Comparison of ENCODE assay signal across 33 cellular contexts in the genomic region with DNA sequence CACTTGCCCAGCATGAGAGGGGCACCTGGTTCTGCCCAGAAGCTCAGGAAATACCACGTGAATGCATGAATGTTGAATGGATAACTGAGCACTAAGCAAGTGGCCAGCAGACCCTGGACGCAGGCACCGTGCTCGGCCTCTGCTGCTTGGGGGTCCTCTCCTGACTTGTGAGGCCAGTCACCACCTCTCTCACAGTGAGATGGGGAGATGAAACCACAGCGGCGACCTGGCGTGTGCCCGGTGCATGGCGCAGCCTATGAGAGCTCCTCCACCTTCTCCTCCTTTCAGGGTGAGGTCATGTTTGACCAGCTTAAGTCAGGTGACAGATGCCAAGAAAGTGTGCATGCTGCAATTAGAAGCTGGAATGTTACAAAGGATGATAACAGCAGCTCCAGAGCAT.
"Had no signal": no experiment of that assay in that cellular context is flagged by ENCODE, and none has a peak within 500 bp of the region (broad histone marks: within the 10 kb centered on the region; RNA-seq: fewer than 3 reads in every experiment).

No MANE protein-coding gene starts in this region.

- H3K4me3 ChIP-seq: adrenal gland, body of pancreas, breast epithelium had no signal

- H3K27ac ChIP-seq: adrenal gland, body of pancreas, brain microvascular endothelial cell, breast epithelium, VCaP had no signal

- H3K36me3 ChIP-seq: adrenal gland, brain microvascular endothelial cell, breast epithelium had no signal

- H3K4me1 Mint-ChIP-seq: activated B cell treated with CpG ODN at 0.5 μM for 24 hours; activated CD4-positive, alpha-beta T cell treated with anti-CD3 and anti-CD28 coated beads, Interleukin-2, amount 10 ng/mL, durations not matched to agents 24 days and 14 days; activated naive CD8-positive, alpha-beta T cell treated with anti-CD3 and anti-CD28 coated beads for 36 hours; activated T-helper 17 cell treated with anti-CD3 and anti-CD28 coated beads, Interleukin-2, amount 50 U/mL, for 72 hours had no signal

- H3K27me3 ChIP-seq: adrenal gland, body of pancreas, brain microvascular endothelial cell had no signal

- H3K27ac Mint-ChIP-seq: activated B cell treated with CpG ODN at 0.5 μM for 24 hours; activated CD4-positive, alpha-beta memory T cell treated with anti-CD3 and anti-CD28 coated beads for 36 hours; activated CD4-positive, alpha-beta T cell treated with anti-CD3 and anti-CD28 coated beads, Interleukin-2, amount 10 ng/mL, durations not matched to agents 24 days and 14 days; activated CD8-positive, alpha-beta T cell treated with anti-CD3 and anti-CD28 coated beads for 36 hours; activated naive CD4-positive, alpha-beta T cell treated with anti-CD3 and anti-CD28 coated beads for 36 hours; activated naive CD4-positive, alpha-beta T cell treated with anti-CD3 and anti-CD28 coated beads, Interleukin-2, amount 50 U/mL, for 72 hours; activated naive CD8-positive, alpha-beta T cell treated with anti-CD3 and anti-CD28 coated beads for 36 hours; activated T-cell treated with anti-CD3 and anti-CD28 coated beads, Interleukin-2, amount 50 U/mL, for 72 hours; activated T-helper 1 cell treated with anti-CD3 and anti-CD28 coated beads, Interleukin-12 subunit alpha, Interleukin-12 subunit beta, Interleukin-2, Interleukin-4 antibody, amounts not matched to agents 30 ng/mL and 10 ng/mL and 1 ng/mL, durations not matched to agents 14 hours and 24 hours and 36 hours; activated T-helper 17 cell treated with anti-CD3 and anti-CD28 coated beads, Interleukin-2, amount 50 U/mL, for 72 hours; T-helper 2 cell treated with Interferon-gamma antibody and Interleukin-4, amounts not matched to agents 5 μg/mL and 100 μg/mL, for 36 hours had no signal

- H3K36me3 Mint-ChIP-seq: activated CD4-positive, alpha-beta memory T cell treated with anti-CD3 and anti-CD28 coated beads for 36 hours; activated naive CD4-positive, alpha-beta T cell treated with anti-CD3 and anti-CD28 coated beads, Interleukin-2, amount 50 U/mL, for 72 hours; activated naive CD8-positive, alpha-beta T cell treated with anti-CD3 and anti-CD28 coated beads for 36 hours had no signal

- H3K4me3 Mint-ChIP-seq: activated B cell treated with CpG ODN at 0.5 μM for 24 hours; activated CD4-positive, alpha-beta memory T cell treated with anti-CD3 and anti-CD28 coated beads for 36 hours; activated CD4-positive, alpha-beta T cell treated with anti-CD3 and anti-CD28 coated beads, Interleukin-2, amount 10 ng/mL, durations not matched to agents 24 days and 14 days; activated CD8-positive, alpha-beta T cell treated with anti-CD3 and anti-CD28 coated beads for 36 hours; activated naive CD4-positive, alpha-beta T cell treated with anti-CD3 and anti-CD28 coated beads for 36 hours; activated naive CD8-positive, alpha-beta T cell treated with anti-CD3 and anti-CD28 coated beads for 36 hours; activated T-cell treated with anti-CD3 and anti-CD28 coated beads, Interleukin-2, amount 50 U/mL, for 4 hours; activated T-cell treated with anti-CD3 and anti-CD28 coated beads, Interleukin-2, amount 50 U/mL, for 72 hours; activated T-helper 1 cell treated with anti-CD3 and anti-CD28 coated beads, Interleukin-12 subunit alpha, Interleukin-12 subunit beta, Interleukin-2, Interleukin-4 antibody, amounts not matched to agents 30 ng/mL and 10 ng/mL and 1 ng/mL, durations not matched to agents 14 hours and 24 hours and 36 hours; activated T-helper 17 cell treated with anti-CD3 and anti-CD28 coated beads, Interleukin-2, amount 50 U/mL, for 72 hours; T-helper 2 cell treated with Interferon-gamma antibody and Interleukin-4, amounts not matched to agents 5 μg/mL and 100 μg/mL, for 36 hours had no signal

- H3K27me3 Mint-ChIP-seq: activated B cell treated with CpG ODN at 0.5 μM for 24 hours; activated CD4-positive, alpha-beta memory T cell treated with anti-CD3 and anti-CD28 coated beads for 36 hours; activated CD4-positive, alpha-beta T cell treated with anti-CD3 and anti-CD28 coated beads, Interleukin-2, amount 10 ng/mL, durations not matched to agents 24 days and 14 days; activated CD8-positive, alpha-beta T cell treated with anti-CD3 and anti-CD28 coated beads for 36 hours; activated naive CD8-positive, alpha-beta T cell treated with anti-CD3 and anti-CD28 coated beads for 36 hours; activated T-helper 17 cell treated with anti-CD3 and anti-CD28 coated beads, Interleukin-2, amount 50 U/mL, for 72 hours had no signal

- DNase-seq: activated B cell treated with CpG ODN at 0.5 μM for 24 hours; activated CD4-positive, alpha-beta memory T cell treated with anti-CD3 and anti-CD28 coated beads for 36 hours; activated CD4-positive, alpha-beta T cell treated with anti-CD3 and anti-CD28 coated beads for 4 hours; activated CD4-positive, alpha-beta T cell treated with anti-CD3 and anti-CD28 coated beads, Interleukin-2, amount 10 ng/mL, durations not matched to agents 24 days and 14 days; activated CD4-positive, alpha-beta T cell treated with anti-CD3 and anti-CD28 coated beads, Interleukin-2, amount 50 U/mL, for 1 hour; activated CD4-positive, alpha-beta T cell treated with anti-CD3 and anti-CD28 coated beads, Interleukin-2, amount 50 U/mL, for 4 hours; activated CD4-positive, CD25-positive, alpha-beta regulatory T cell treated with anti-CD3 and anti-CD28 coated beads, Interleukin-2, amount 50 U/mL, for 72 hours; activated CD8-positive, alpha-beta memory T cell treated with anti-CD3 and anti-CD28 coated beads, Interleukin-2, amount 50 U/mL, for 4 hours; activated CD8-positive, alpha-beta T cell treated with anti-CD3 and anti-CD28 coated beads for 36 hours; activated effector memory CD4-positive, alpha-beta T cell treated with anti-CD3 and anti-CD28 coated beads, Interleukin-2, amount 50 U/mL, for 16 hours; activated gamma-delta T cell treated with Interleukin-2 at 50 U/mL for 16 hours; activated naive CD4-positive, alpha-beta T cell; activated naive CD4-positive, alpha-beta T cell treated with anti-CD3 and anti-CD28 coated beads for 36 hours; activated naive CD4-positive, alpha-beta T cell treated with anti-CD3 and anti-CD28 coated beads, Interleukin-2, amount 50 U/mL, for 16 hours; activated naive CD8-positive, alpha-beta T cell treated with anti-CD3 and anti-CD28 coated beads for 36 hours; activated T-cell treated with anti-CD3 and anti-CD28 coated beads for 4 hours; activated T-cell treated with anti-CD3 and anti-CD28 coated beads, Interleukin-2, amount 50 U/mL, for 1 hour; activated T-cell treated with anti-CD3 and anti-CD28 coated beads, Interleukin-2, amount 50 U/mL, for 4 hours; activated T-cell treated with anti-CD3 and anti-CD28 coated beads, Interleukin-2, amount 50 U/mL, for 72 hours; adrenal gland; amniotic stem cell; aorta; body of pancreas; brain microvascular endothelial cell; central memory CD4-positive, alpha-beta T cell; T-helper 2 cell; T-helper 9 cell had no signal

- H3K4me1 ChIP-seq: adrenal gland, body of pancreas, breast epithelium had no signal

- ATAC-seq: activated CD8-positive, alpha-beta T cell treated with anti-CD3 and anti-CD28 coated beads for 36 hours; activated naive CD4-positive, alpha-beta T cell treated with anti-CD3 and anti-CD28 coated beads, Interleukin-2, amount 50 U/mL, for 72 hours; activated T-cell treated with anti-CD3 and anti-CD28 coated beads, Interleukin-2, amount 50 U/mL, for 4 hours; activated T-cell treated with anti-CD3 and anti-CD28 coated beads, Interleukin-2, amount 50 U/mL, for 72 hours; activated T-helper 17 cell treated with anti-CD3 and anti-CD28 coated beads, Interleukin-2, amount 50 U/mL, for 72 hours; body of pancreas had no signal

- H3K9me3 ChIP-seq: adrenal gland, body of pancreas, breast epithelium had no signal
